Comparison of ENCODE assay signal across 12 cellular contexts in genomic region chr7:17774248-17774647, GRCh38.
DNase-seq lines count a peak whose midpoint lies in the region; ATAC-seq lines count a peak whose summit lies in the region.
"Had no signal": no experiment of that assay in that cellular context is flagged by ENCODE, and none has a peak within 500 bp of the region (broad histone marks: within the 10 kb centered on the region; RNA-seq: fewer than 3 reads in every experiment).

No MANE protein-coding gene starts in this region.

- DNase-seq in AG08395 (ENCODE audit: low spot score) = peak; percentile 80
- peak; percentile 57 for DNase-seq in adipocyte (ENCODE audit: low read depth)
- no peak for DNase-seq in left ventricle myocardium superior
- DNase-seq in amniotic stem cell (lab: John Stamatoyannopoulos, UW) = no peak
- no peak for DNase-seq in COLO829 (ENCODE audit: low spot score)
- no peak for DNase-seq in stimulated activated CD4-positive, alpha-beta T cell treated with anti-CD3 and anti-CD28 coated beads, Interleukin-2, amount 100 ng/mL, for 24 hours
- DNase-seq: activated CD8-positive, alpha-beta T cell treated with anti-CD3 and anti-CD28 coated beads, Interleukin-2, amount 10 ng/mL, durations not matched to agents 7 days and 5 days; CD8-positive, alpha-beta memory T cell; KG1; NCI-H446 had no signal

- H3K27me3 ChIP-seq in adipocyte (replicated peaks; ENCODE audit: control insufficient read depth, insufficient read depth, low read length) = no peaks in the 10 kb centered on the region

- no peaks in the 10 kb centered on the region for H3K36me3 ChIP-seq in adipocyte (ENCODE audit: control insufficient read depth, insufficient read depth, low read length, severe bottlenecking)

- no peak overlapping the region for H3K4me3 ChIP-seq in adipocyte (ENCODE audit: low read length)

- no peaks in the 10 kb centered on the region for H3K9me3 ChIP-seq in adipocyte (ENCODE audit: control insufficient read depth, low read length)

- H3K4me1 ChIP-seq in adipocyte (ENCODE audit: control insufficient read depth, insufficient read depth, low read length) = peaks cover 26% of the 10 kb centered on the region

- ATAC-seq in HG02610 (IDR thresholded peaks at IDR 0.05; ENCODE audit: unreplicated experiment) (peak; percentile 51), left ventricle myocardium superior (peak; percentile 73), HG03025 (IDR thresholded peaks at IDR 0.05; ENCODE audit: low FRiP score, unreplicated experiment) (no peak)
- ATAC-seq: activated CD8-positive, alpha-beta T cell treated with anti-CD3 and anti-CD28 coated beads, Interleukin-2, amount 10 ng/mL, durations not matched to agents 7 days and 5 days had no signal

- H3K9ac ChIP-seq in adipocyte (ENCODE audit: low read length) = no peak overlapping the region

- intact Hi-C loops in left ventricle myocardium superior (cut with micrococcal nuclease) = no loop called here

Comparison
In these comparisons a context has a peak if more than half of its experiments do, and no peak if none do; other contexts are left out.
1. DNase-seq: peak in AG08395 (single experiment) and adipocyte (single experiment); none in left ventricle myocardium superior (single experiment), amniotic stem cell (single experiment), COLO829 (single experiment) and stimulated activated CD4-positive, alpha-beta T cell treated with anti-CD3 and anti-CD28 coated beads, Interleukin-2, amount 100 ng/mL, for 24 hours (0 of 2).